Comparison of ENCODE assay signal across 12 cellular contexts in the genomic region with DNA sequence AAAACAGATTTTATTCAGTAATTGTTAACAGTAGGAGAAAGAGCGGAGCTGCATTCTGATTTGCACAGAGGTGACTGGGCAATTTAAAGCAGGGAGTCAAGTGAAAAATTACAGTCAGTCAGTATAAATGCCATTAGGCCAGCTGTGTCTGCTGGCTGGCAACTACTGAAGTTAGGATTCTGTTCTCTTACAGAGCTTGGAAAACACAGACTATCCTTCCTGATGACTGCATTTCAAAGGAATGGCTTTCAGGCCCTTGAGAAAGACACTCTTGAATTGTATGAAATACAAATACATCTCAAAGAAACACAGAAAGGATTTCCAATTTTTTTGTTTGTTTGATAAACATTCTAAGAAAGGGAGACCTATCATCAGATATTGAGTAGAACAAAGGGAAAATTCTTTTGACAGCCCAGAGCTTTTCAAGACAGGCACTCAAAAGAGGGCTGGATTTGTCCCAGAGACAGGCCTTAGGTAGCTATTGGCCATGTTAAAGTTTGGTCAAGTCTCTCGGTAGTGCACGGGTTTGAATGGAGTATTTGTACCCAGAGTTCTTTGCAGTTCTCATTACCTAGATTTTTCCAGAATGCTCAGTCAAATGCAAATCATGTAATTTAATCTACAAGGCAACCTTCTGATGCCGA.
DNase-seq lines count a peak whose midpoint lies in the region; ATAC-seq and TF ChIP-seq lines count a peak whose summit lies in the region.
"Had no signal": no experiment of that assay in that cellular context is flagged by ENCODE, and none has a peak within 500 bp of the region (broad histone marks: within the 10 kb centered on the region; RNA-seq: fewer than 3 reads in every experiment).

No MANE protein-coding gene starts in this region.

- intact Hi-C loops in Right ventricle myocardium inferior (cut with DNase I) = loop anchor here (2.0 kb wide), 1 partner anchor 239 kb away; no protein-coding TSS in a partner anchor
- intact Hi-C loops in activated naive CD4-positive, alpha-beta T cell treated with anti-CD3 and anti-CD28 coated beads for 36 hours (cut with micrococcal nuclease) = loop anchor here (5.0 kb wide), 1 partner anchor 236 kb away; no protein-coding TSS in a partner anchor

- H3K4me1 Mint-ChIP-seq in chondrocyte (ENCODE audit: low read depth) = peaks cover 44% of the 10 kb centered on the region
- no peaks in the 10 kb centered on the region for H3K4me1 Mint-ChIP-seq in natural killer cell treated with Interleukin-12 subunit alpha and Interleukin-12 subunit beta and Interleukin-15 and Interleukin-18, amount 100 ng/mL, for 72 hours (ENCODE audit: low read depth in 2 of 2)
- H3K4me1 Mint-ChIP-seq in activated naive CD4-positive, alpha-beta T cell treated with anti-CD3 and anti-CD28 coated beads for 36 hours (ENCODE audit: low read depth) = peaks cover 4% of the 10 kb centered on the region

- H3K36me3 ChIP-seq in right atrium auricular region (no peaks in the 10 kb centered on the region), lung (ENCODE audit: control insufficient read depth in 2 of 2, insufficient read depth in 2 of 2, low read length in 2 of 2) (no peaks in the 10 kb centered on the region)
- H3K36me3 ChIP-seq: thyroid gland had no signal

- H3K4me1 ChIP-seq in right atrium auricular region = no peaks in the 10 kb centered on the region
- no peaks in the 10 kb centered on the region for H3K4me1 ChIP-seq in lung (ENCODE audit: control insufficient read depth in 2 of 2, insufficient read depth in 2 of 2, low read length in 2 of 2)

- 79 to 81% methylated on average over 4 of the region's 4 CpGs for WGBS in lung, 2 donors

- DNase-seq in Right ventricle myocardium inferior (ENCODE audit: missing footprints) (no peak), right atrium auricular region (ENCODE audit: low spot score) (no peak), chondrocyte (ENCODE audit: low spot score) (no peak), lung (ENCODE audit: low spot score) (no peak), NOMO-1 (lab: John Stamatoyannopoulos, UW; ENCODE audit: unreplicated experiment in 2 of 2) (no peak)
- no peak for DNase-seq in natural killer cell treated with Interleukin-12 subunit alpha and Interleukin-12 subunit beta and Interleukin-15 and Interleukin-18, amount 100 ng/mL, for 72 hours (ENCODE audit: low spot score)
- no peak for DNase-seq in stimulated activated naive CD4-positive, alpha-beta T cell treated with Interleukin-2 at 50 U/mL for 16 hours (lab: John Stamatoyannopoulos, UW)
- no peak for DNase-seq in activated naive CD4-positive, alpha-beta T cell treated with anti-CD3 and anti-CD28 coated beads for 36 hours
- DNase-seq: stimulated activated CD4-positive, alpha-beta T cell treated with anti-CD3 and anti-CD28 coated beads, Interleukin-4, amount 100 ng/mL, for 24 hours; T-cell; thyroid gland had no signal

- H3K36me3 Mint-ChIP-seq in chondrocyte (ENCODE audit: low read depth) = no peaks in the 10 kb centered on the region
- no peaks in the 10 kb centered on the region for H3K36me3 Mint-ChIP-seq in natural killer cell treated with Interleukin-12 subunit alpha and Interleukin-12 subunit beta and Interleukin-15 and Interleukin-18, amount 100 ng/mL, for 72 hours
- no peaks in the 10 kb centered on the region for H3K36me3 Mint-ChIP-seq in activated naive CD4-positive, alpha-beta T cell treated with anti-CD3 and anti-CD28 coated beads for 36 hours (ENCODE audit: low read depth)
- H3K36me3 Mint-ChIP-seq: T-cell had no signal

- H3K9me3 ChIP-seq in right atrium auricular region = no peaks in the 10 kb centered on the region
- no peaks in the 10 kb centered on the region for H3K9me3 ChIP-seq in lung (ENCODE audit: control insufficient read depth in 2 of 2, insufficient read depth in 1 of 2, low read length in 1 of 2)
- H3K9me3 ChIP-seq: thyroid gland had no signal

- H3K4me3 Mint-ChIP-seq in chondrocyte (ENCODE audit: unreplicated experiment) = no peak overlapping the region
- H3K4me3 Mint-ChIP-seq in natural killer cell treated with Interleukin-12 subunit alpha and Interleukin-12 subunit beta and Interleukin-15 and Interleukin-18, amount 100 ng/mL, for 72 hours = no peak overlapping the region
- no peak overlapping the region for H3K4me3 Mint-ChIP-seq in activated naive CD4-positive, alpha-beta T cell treated with anti-CD3 and anti-CD28 coated beads for 36 hours
- H3K4me3 Mint-ChIP-seq: dendritic cell treated with granulocyte-macrophage colony-stimulating factor and Interleukin-4, amounts not matched to agents 40 ng/mL and 50 ng/mL, for 4 days; T-cell had no signal

- no peaks in the 10 kb centered on the region for H3K27me3 Mint-ChIP-seq in chondrocyte (ENCODE audit: low read depth)
- H3K27me3 Mint-ChIP-seq in natural killer cell treated with Interleukin-12 subunit alpha and Interleukin-12 subunit beta and Interleukin-15 and Interleukin-18, amount 100 ng/mL, for 72 hours = no peaks in the 10 kb centered on the region
- H3K27me3 Mint-ChIP-seq in activated naive CD4-positive, alpha-beta T cell treated with anti-CD3 and anti-CD28 coated beads for 36 hours (ENCODE audit: low read depth) = no peaks in the 10 kb centered on the region
- H3K27me3 Mint-ChIP-seq: dendritic cell treated with granulocyte-macrophage colony-stimulating factor and Interleukin-4, amounts not matched to agents 40 ng/mL and 50 ng/mL, for 4 days had no signal

- CTCF ChIA-PET in activated naive CD4-positive, alpha-beta T cell treated with anti-CD3 and anti-CD28 coated beads for 36 hours (lab: Charles Lee) = no interaction called here

- ATAC-seq in Right ventricle myocardium inferior = peak; percentile 75
- ATAC-seq in lung (ENCODE audit: insufficient read depth, low FRiP score) = peak; percentile 43
- ATAC-seq in natural killer cell treated with Interleukin-12 subunit alpha and Interleukin-12 subunit beta and Interleukin-15 and Interleukin-18, amount 100 ng/mL, for 72 hours = no peak

- peaks cover 3% of the 10 kb centered on the region for H3K9me3 Mint-ChIP-seq in chondrocyte (ENCODE audit: low read depth)
- H3K9me3 Mint-ChIP-seq in natural killer cell treated with Interleukin-12 subunit alpha and Interleukin-12 subunit beta and Interleukin-15 and Interleukin-18, amount 100 ng/mL, for 72 hours = no peaks in the 10 kb centered on the region
- peaks cover 2% of the 10 kb centered on the region for H3K9me3 Mint-ChIP-seq in activated naive CD4-positive, alpha-beta T cell treated with anti-CD3 and anti-CD28 coated beads for 36 hours

- H3K27me3 ChIP-seq in right atrium auricular region = no peaks in the 10 kb centered on the region
- H3K27me3 ChIP-seq in lung (ENCODE audit: control insufficient read depth, insufficient read depth) = no peaks in the 10 kb centered on the region
- H3K27me3 ChIP-seq: thyroid gland had no signal

- TF ChIP-seq CTCF in right atrium auricular region (IDR thresholded peaks at IDR 0.05) = no peak
- no peak for TF ChIP-seq CTCF in chondrocyte (IDR thresholded peaks at IDR 0.05)
- no peak for TF ChIP-seq CTCF in lung (IDR thresholded peaks at IDR 0.05; ENCODE audit: control extremely low read depth, extremely low read depth)

- H3K27ac ChIP-seq in right atrium auricular region = no peak overlapping the region
- no peak overlapping the region for H3K27ac ChIP-seq in lung (ENCODE audit: low read depth in 1 of 2, low read length in 1 of 2)
- H3K27ac ChIP-seq: thyroid gland had no signal

- H3K27ac Mint-ChIP-seq in chondrocyte (ENCODE audit: unreplicated experiment) = peak overlapping the region; percentile 91
- no peak overlapping the region for H3K27ac Mint-ChIP-seq in natural killer cell treated with Interleukin-12 subunit alpha and Interleukin-12 subunit beta and Interleukin-15 and Interleukin-18, amount 100 ng/mL, for 72 hours
- no peak overlapping the region for H3K27ac Mint-ChIP-seq in activated naive CD4-positive, alpha-beta T cell treated with anti-CD3 and anti-CD28 coated beads for 36 hours
- H3K27ac Mint-ChIP-seq: dendritic cell treated with granulocyte-macrophage colony-stimulating factor and Interleukin-4, amounts not matched to agents 40 ng/mL and 50 ng/mL, for 4 days; T-cell had no signal

- H3K4me3 ChIP-seq in right atrium auricular region (no peak overlapping the region), lung (no peak overlapping the region)
- H3K4me3 ChIP-seq: thyroid gland had no signal

Comparison
In these comparisons a context has a peak if more than half of its experiments do, and no peak if none do; other contexts are left out.
1. ATAC-seq: peak in Right ventricle myocardium inferior (single experiment) and lung (single experiment); none in natural killer cell treated with Interleukin-12 subunit alpha and Interleukin-12 subunit beta and Interleukin-15 and Interleukin-18, amount 100 ng/mL, for 72 hours (0 of 2).